ENCODE assay signal across 16 cellular contexts in the genomic region with DNA sequence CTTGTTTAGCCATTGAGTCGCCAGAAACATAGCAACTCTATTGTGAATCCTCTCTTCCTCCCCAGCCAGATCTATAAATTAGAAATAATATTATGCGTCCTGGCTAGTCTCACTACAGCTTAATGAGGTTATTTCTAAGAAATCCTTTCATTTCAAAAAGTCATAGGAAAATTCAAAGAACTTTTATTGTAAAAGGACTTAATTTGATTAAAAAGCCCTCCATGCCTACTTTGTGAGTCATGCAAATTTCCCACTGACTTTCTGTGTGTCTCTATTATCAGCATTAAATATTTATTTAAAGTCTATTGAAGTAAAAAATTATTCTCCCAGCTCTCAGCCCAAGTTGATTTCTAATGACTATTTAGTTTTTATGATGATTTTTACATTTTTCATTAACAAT.
"Had no signal": no experiment of that assay in that cellular context is flagged by ENCODE, and none has a peak within 500 bp of the region (broad histone marks: within the 10 kb centered on the region; RNA-seq: fewer than 3 reads in every experiment).

No MANE protein-coding gene starts in this region.

- ATAC-seq: activated T-helper 17 cell treated with anti-CD3 and anti-CD28 coated beads, Interleukin-2, amount 50 U/mL, for 72 hours; effector memory CD8-positive, alpha-beta T cell; stimulated activated memory B cell treated with anti-CD40 and anti-IgM and Interleukin-4, amounts not matched to agents 10 μg/mL and 1 μg/mL and 100 μg/mL, for 72 hours had no signal

- H3K27ac Mint-ChIP-seq: activated T-helper 17 cell treated with anti-CD3 and anti-CD28 coated beads, Interleukin-2, amount 50 U/mL, for 72 hours; effector memory CD8-positive, alpha-beta T cell; nephron; stimulated activated memory B cell treated with anti-CD40 and anti-IgM and Interleukin-4, amounts not matched to agents 10 μg/mL and 1 μg/mL and 100 μg/mL, for 72 hours had no signal

- H3K27me3 ChIP-seq: thyroid gland had no signal

- H3K4me3 ChIP-seq: thyroid gland had no signal

- H3K27ac ChIP-seq: epithelial cell of prostate, thyroid gland had no signal

- H3K4me3 Mint-ChIP-seq: activated T-helper 17 cell treated with anti-CD3 and anti-CD28 coated beads, Interleukin-2, amount 50 U/mL, for 72 hours; effector memory CD8-positive, alpha-beta T cell; nephron; stimulated activated memory B cell treated with anti-CD40 and anti-IgM and Interleukin-4, amounts not matched to agents 10 μg/mL and 1 μg/mL and 100 μg/mL, for 72 hours had no signal

- FAIRE-seq: bronchial epithelial cell had no signal

- DNase-seq: activated CD4-positive, CD25-positive, alpha-beta regulatory T cell treated with anti-CD3 and anti-CD28 coated beads, Interleukin-2, amount 50 U/mL, for 72 hours; activated naive CD4-positive, alpha-beta T cell treated with Interleukin-2 at 50 U/mL for 16 hours; activated T-cell treated with anti-CD3 and anti-CD28 coated beads for 4 hours; anterior cingulate cortex; dermis blood vessel endothelial cell; effector memory CD8-positive, alpha-beta T cell; hippocampal formation; mesendoderm; nucleus accumbens; stimulated activated CD4-positive, alpha-beta T cell treated with anti-CD3 and anti-CD28 coated beads, Interleukin-2, amount 100 ng/mL, for 48 hours; thyroid gland had no signal

- H3K9me3 ChIP-seq: thyroid gland had no signal

- H3K36me3 ChIP-seq: thyroid gland had no signal

- H3K9me3 Mint-ChIP-seq: nephron had no signal

- H3K36me3 Mint-ChIP-seq: stimulated activated memory B cell treated with anti-CD40 and anti-IgM and Interleukin-4, amounts not matched to agents 10 μg/mL and 1 μg/mL and 100 μg/mL, for 72 hours had no signal

- H3K4me1 Mint-ChIP-seq: activated T-helper 17 cell treated with anti-CD3 and anti-CD28 coated beads, Interleukin-2, amount 50 U/mL, for 72 hours; stimulated activated memory B cell treated with anti-CD40 and anti-IgM and Interleukin-4, amounts not matched to agents 10 μg/mL and 1 μg/mL and 100 μg/mL, for 72 hours had no signal
